Comparison of ENCODE assay signal across 33 cellular contexts in genomic region chr4:122522944-122523343, GRCh38.
"Had no signal": no experiment of that assay in that cellular context is flagged by ENCODE, and none has a peak within 500 bp of the region (broad histone marks: within the 10 kb centered on the region; RNA-seq: fewer than 3 reads in every experiment).

No MANE protein-coding gene starts in this region.

- FAIRE-seq: astrocyte, bronchial epithelial cell had no signal

- DNase-seq: activated effector memory CD4-positive, alpha-beta T cell treated with anti-CD3 and anti-CD28 coated beads, Interleukin-2, amount 50 U/mL, for 16 hours; activated effector memory CD4-positive, alpha-beta T cell treated with Interleukin-2 at 50 U/mL for 16 hours; activated gamma-delta T cell; activated gamma-delta T cell treated with Interleukin-2 at 50 U/mL for 16 hours; activated naive CD4-positive, alpha-beta T cell; activated naive CD4-positive, alpha-beta T cell treated with anti-CD3 and anti-CD28 coated beads for 36 hours; activated naive CD4-positive, alpha-beta T cell treated with anti-CD3 and anti-CD28 coated beads, Interleukin-2, amount 10 ng/mL, durations not matched to agents 7 days and 5 days; activated naive CD4-positive, alpha-beta T cell treated with anti-CD3 and anti-CD28 coated beads, Interleukin-2, amount 50 U/mL, for 16 hours; activated naive CD4-positive, alpha-beta T cell treated with Interleukin-2 at 50 U/mL for 16 hours; activated naive CD8-positive, alpha-beta T cell treated with anti-CD3 and anti-CD28 coated beads for 36 hours; activated naive CD8-positive, alpha-beta T cell treated with anti-CD3 and anti-CD28 coated beads, Interleukin-2, amount 10 ng/mL, durations not matched to agents 7 days and 5 days; activated naive CD8-positive, alpha-beta T cell treated with anti-CD3 and anti-CD28 coated beads, Interleukin-2, amount 50 U/mL, for 24 hours; activated T-cell treated with anti-CD3 and anti-CD28 coated beads, Interleukin-2, amount 50 U/mL, for 1 hour; activated T-cell treated with anti-CD3 and anti-CD28 coated beads, Interleukin-2, amount 50 U/mL, for 24 hours; activated T-cell treated with anti-CD3 and anti-CD28 coated beads, Interleukin-2, amount 50 U/mL, for 4 hours; activated T-cell treated with anti-CD3 and anti-CD28 coated beads, Interleukin-2, amount 50 U/mL, for 48 hours; activated T-cell treated with anti-CD3 and anti-CD28 coated beads, Interleukin-2, amount 50 U/mL, for 72 hours; adrenal gland; amniotic stem cell; amygdala; anterior cingulate cortex; aorta; body of pancreas; brain microvascular endothelial cell; caudate nucleus; central memory CD4-positive, alpha-beta T cell; cerebellar nuclear complex had no signal

- H3K27ac ChIP-seq: adrenal gland, ascending aorta, body of pancreas, brain microvascular endothelial cell, cardiac muscle cell had no signal

- H3K27me3 ChIP-seq: adrenal gland, ascending aorta, body of pancreas, brain microvascular endothelial cell, cardiac muscle cell had no signal

- H3K36me3 ChIP-seq: adrenal gland, ascending aorta, brain microvascular endothelial cell, cardiac muscle cell had no signal

- H3K4me3 ChIP-seq: adrenal gland, ascending aorta, body of pancreas, cardiac muscle cell had no signal

- H3K4me1 ChIP-seq: adrenal gland, ascending aorta, body of pancreas had no signal

- H3K9me3 ChIP-seq: body of pancreas had no signal

- ATAC-seq: activated naive CD4-positive, alpha-beta T cell treated with anti-CD3 and anti-CD28 coated beads, Interleukin-2, amount 50 U/mL, for 72 hours; activated naive CD8-positive, alpha-beta T cell treated with anti-CD3 and anti-CD28 coated beads, Interleukin-2, amount 50 U/mL, for 24 hours; activated T-cell treated with anti-CD3 and anti-CD28 coated beads, Interleukin-2, amount 50 U/mL, for 4 hours; activated T-cell treated with anti-CD3 and anti-CD28 coated beads, Interleukin-2, amount 50 U/mL, for 72 hours; activated T-helper 17 cell treated with anti-CD3 and anti-CD28 coated beads, Interleukin-2, amount 50 U/mL, for 72 hours; body of pancreas had no signal
